In the genomic region with DNA sequence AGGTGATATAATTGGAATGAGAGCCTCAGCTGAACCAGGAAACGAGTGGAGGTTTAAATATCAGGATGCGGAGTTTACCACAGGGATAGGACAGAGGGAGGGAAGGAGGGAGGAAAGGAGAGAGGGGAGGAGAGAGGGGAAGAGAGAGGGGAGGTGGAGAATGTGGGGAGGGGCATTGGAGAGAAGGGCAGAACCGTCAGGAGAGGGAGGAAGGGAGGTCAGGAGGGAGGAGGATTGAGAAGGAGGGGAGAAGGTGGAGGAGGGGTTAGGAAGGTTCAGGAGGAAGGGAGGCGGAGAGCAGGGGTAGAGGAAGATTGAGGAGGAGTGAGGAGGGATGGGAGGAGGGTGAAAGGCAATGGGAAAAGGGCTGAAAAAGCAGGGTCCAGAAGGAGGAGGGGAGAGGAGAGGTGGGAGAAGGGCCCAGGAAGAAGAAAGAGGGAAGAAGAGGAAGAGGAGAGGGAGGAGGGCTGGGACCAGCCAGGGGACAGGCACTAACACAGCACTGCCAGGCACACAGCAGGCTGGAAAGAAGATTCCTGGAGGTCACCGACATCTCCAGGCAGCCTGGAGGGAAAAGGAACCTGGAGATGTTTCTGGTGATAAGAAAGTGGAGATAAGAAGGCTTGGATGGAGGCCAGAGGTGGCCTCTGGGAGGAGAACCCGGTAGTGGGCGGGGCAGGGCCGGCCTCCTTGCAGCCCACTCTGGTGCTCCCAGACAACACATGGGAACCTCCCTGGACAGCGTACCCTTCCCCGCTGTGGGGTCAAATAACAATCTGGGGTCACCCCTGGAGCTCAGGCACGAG, we compare ENCODE assay signal across 17 cellular contexts.
DNase-seq lines count a peak whose midpoint lies in the region; ATAC-seq and TF ChIP-seq lines count a peak whose summit lies in the region.
"Had no signal": no experiment of that assay in that cellular context is flagged by ENCODE, and none has a peak within 500 bp of the region (broad histone marks: within the 10 kb centered on the region; RNA-seq: fewer than 3 reads in every experiment).

No MANE protein-coding gene starts in this region.

- POLR2A ChIA-PET in HEK293 (lab: Yijun Ruan, JAX): interaction anchor here (1.0 to 1.4 kb wide), 2 partner anchors 23 to 54 kb away, joined by 3 to 8 read pairs; no protein-coding TSS in a partner anchor

- peaks cover 19% of the 10 kb centered on the region for H3K4me1 ChIP-seq in HEK293 (ENCODE audit: control insufficient read depth, insufficient read depth, low read length)
- peaks cover 22 to 46% of the 10 kb centered on the region in 2 donors for H3K4me1 ChIP-seq in mucosa of rectum (ENCODE audit: control insufficient read depth in 2 of 2, insufficient read depth in 2 of 2, low read length in 2 of 2)
- H3K4me1 ChIP-seq: sigmoid colon had no signal

- H3K27me3 Mint-ChIP-seq in progenitor cell of endocrine pancreas: peaks cover 29% of the 10 kb centered on the region
- H3K27me3 Mint-ChIP-seq in activated T-helper 17 cell treated with anti-CD3 and anti-CD28 coated beads, Interleukin-2, amount 50 U/mL, for 72 hours: peaks cover 25% of the 10 kb centered on the region

- H3K27me3 ChIP-seq in mucosa of rectum (ENCODE audit: control insufficient read depth in 2 of 2, insufficient read depth in 2 of 2, low read length in 2 of 2): peaks cover 0 to 3% of the 10 kb centered on the region in 2 donors

- ATAC-seq in activated T-helper 17 cell treated with anti-CD3 and anti-CD28 coated beads, Interleukin-2, amount 50 U/mL, for 72 hours (replicated peaks): no peak

- H3K9me3 ChIP-seq in HEK293 (ENCODE audit: control insufficient read depth, insufficient read depth, low read depth, low read length) (no peaks in the 10 kb centered on the region), mucosa of rectum (ENCODE audit: control insufficient read depth in 2 of 2, low read length in 2 of 2) (no peaks in the 10 kb centered on the region)
- H3K9me3 ChIP-seq: sigmoid colon had no signal

- no peaks in the 10 kb centered on the region for H3K36me3 ChIP-seq in HEK293 (ENCODE audit: control insufficient read depth in 2 of 2, insufficient read depth in 1 of 2, low read length in 2 of 2)
- no peaks in the 10 kb centered on the region for H3K36me3 ChIP-seq in mucosa of rectum (ENCODE audit: control insufficient read depth in 2 of 2, insufficient read depth in 2 of 2, low read length in 2 of 2)
- H3K36me3 ChIP-seq: sigmoid colon had no signal

- no peak overlapping the region for H3K4me3 Mint-ChIP-seq in progenitor cell of endocrine pancreas (ENCODE audit: low read depth)
- H3K4me3 Mint-ChIP-seq in activated T-helper 17 cell treated with anti-CD3 and anti-CD28 coated beads, Interleukin-2, amount 50 U/mL, for 72 hours: no peak overlapping the region
- H3K4me3 Mint-ChIP-seq: activated naive CD8-positive, alpha-beta T cell treated with anti-CD3 and anti-CD28 coated beads, Interleukin-2, amount 10 ng/mL, durations not matched to agents 7 days and 5 days; B cell had no signal

- no peaks in the 10 kb centered on the region for H3K9me3 Mint-ChIP-seq in progenitor cell of endocrine pancreas (ENCODE audit: low read depth)
- H3K9me3 Mint-ChIP-seq in activated T-helper 17 cell treated with anti-CD3 and anti-CD28 coated beads, Interleukin-2, amount 50 U/mL, for 72 hours: no peaks in the 10 kb centered on the region
- H3K9me3 Mint-ChIP-seq: activated naive CD8-positive, alpha-beta T cell treated with anti-CD3 and anti-CD28 coated beads, Interleukin-2, amount 10 ng/mL, durations not matched to agents 7 days and 5 days had no signal

- CTCF ChIA-PET in HEK293 (lab: Yijun Ruan, JAX): interaction anchor here (0.6 to 1.3 kb wide), 3 partner anchors 77 to 340 kb away, joined by 3 to 10 read pairs (median 6); no protein-coding TSS in a partner anchor

- H3K27ac ChIP-seq in HEK293 (ENCODE audit: extremely low read depth, low read depth, low read length) (0 out of 2 replicates have a peak overlapping the region, but pooled peaks have one; percentile 37), mucosa of rectum (ENCODE audit: low read depth in 2 of 2, low read length in 2 of 2) (peak overlapping the region; percentile 72 to 81)
- H3K27ac ChIP-seq: sigmoid colon had no signal

- no peaks in the 10 kb centered on the region for H3K36me3 Mint-ChIP-seq in progenitor cell of endocrine pancreas (ENCODE audit: insufficient read depth)
- H3K36me3 Mint-ChIP-seq in activated T-helper 17 cell treated with anti-CD3 and anti-CD28 coated beads, Interleukin-2, amount 50 U/mL, for 72 hours (ENCODE audit: low read depth): no peaks in the 10 kb centered on the region
- H3K36me3 Mint-ChIP-seq: activated naive CD8-positive, alpha-beta T cell treated with anti-CD3 and anti-CD28 coated beads, Interleukin-2, amount 10 ng/mL, durations not matched to agents 7 days and 5 days had no signal

- H3K4me1 Mint-ChIP-seq in progenitor cell of endocrine pancreas (ENCODE audit: low read depth): no peaks in the 10 kb centered on the region
- H3K4me1 Mint-ChIP-seq in activated T-helper 17 cell treated with anti-CD3 and anti-CD28 coated beads, Interleukin-2, amount 50 U/mL, for 72 hours: no peaks in the 10 kb centered on the region
- H3K4me1 Mint-ChIP-seq: activated naive CD8-positive, alpha-beta T cell treated with anti-CD3 and anti-CD28 coated beads, Interleukin-2, amount 10 ng/mL, durations not matched to agents 7 days and 5 days; B cell had no signal

- H3K9ac ChIP-seq in mucosa of rectum (ENCODE audit: low read depth in 1 of 2, low read length in 2 of 2): peak overlapping the region in 1 of 2 donors; percentile 28

- TF ChIP-seq CTCF in HEK293 (tag by site-specific recombination; IDR thresholded peaks at IDR 0.05) (no peak), choroid plexus epithelial cell (conservative IDR thresholded peaks at IDR 0.05; ENCODE audit: low read depth, low read length) (no peak), progenitor cell of endocrine pancreas (IDR thresholded peaks at IDR 0.05; ENCODE audit: unreplicated experiment) (no peak)

- no peak overlapping the region for H3K27ac Mint-ChIP-seq in progenitor cell of endocrine pancreas
- H3K27ac Mint-ChIP-seq in activated T-helper 17 cell treated with anti-CD3 and anti-CD28 coated beads, Interleukin-2, amount 50 U/mL, for 72 hours: no peak overlapping the region
- H3K27ac Mint-ChIP-seq: activated naive CD8-positive, alpha-beta T cell treated with anti-CD3 and anti-CD28 coated beads, Interleukin-2, amount 10 ng/mL, durations not matched to agents 7 days and 5 days; B cell had no signal

- H3K4me3 ChIP-seq in HEK293 (ENCODE audit: low read depth, low read length) (no peak overlapping the region), choroid plexus epithelial cell (ENCODE audit: low read depth, low read length) (no peak overlapping the region), mucosa of rectum (ENCODE audit: low read length in 2 of 2) (no peak overlapping the region)
- H3K4me3 ChIP-seq: lung, sigmoid colon had no signal

- DNase-seq in CMK (ENCODE audit: low read depth) (peak; percentile 22), choroid plexus epithelial cell (ENCODE audit: low read depth) (peak; percentile 28), progenitor cell of endocrine pancreas (ENCODE audit: low spot score, unreplicated experiment) (no peak)
- DNase-seq in activated naive CD4-positive, alpha-beta T cell (lab: John Stamatoyannopoulos, UW): no peak
- DNase-seq in activated CD4-positive, CD25-positive, alpha-beta regulatory T cell (lab: John Stamatoyannopoulos, UW): no peak
- DNase-seq: activated CD4-positive, alpha-beta T cell treated with anti-CD3 and anti-CD28 coated beads, Interleukin-2, amount 50 U/mL, for 1 hour; activated naive CD8-positive, alpha-beta T cell treated with anti-CD3 and anti-CD28 coated beads, Interleukin-2, amount 10 ng/mL, durations not matched to agents 7 days and 5 days; activated T-cell treated with anti-CD3 and anti-CD28 coated beads for 4 hours; foreskin fibroblast; HCEC 1CT; SIG-M5; sigmoid colon had no signal

TF ChIP-seq in HEK293, 187 proteins besides CTCF, POLR2A, EP300 and RAD21 (continues in another document):
- TF ChIP-seq ZNF391 (tag by site-specific recombination; IDR thresholded peaks at IDR 0.05; ENCODE audit: borderline replicate concordance, low read depth) (no peak), ZFP37 (tag by site-specific recombination; IDR thresholded peaks at IDR 0.05) (0 out of 2 replicates have a peak, but pooled peaks have one; percentile 39), HOXC10 (CRISPR knock-in tag; IDR thresholded peaks at IDR 0.05) (no peak), ZNF341 (tag by site-specific recombination; IDR thresholded peaks at IDR 0.05; ENCODE audit: low read depth) (peak; percentile 84), ZNF510 (tag by site-specific recombination; IDR thresholded peaks at IDR 0.05; ENCODE audit: insufficient replicate concordance) (no peak), ZNF433 (tag by site-specific recombination; IDR thresholded peaks at IDR 0.05; ENCODE audit: low read depth) (no peak)
- TF ChIP-seq, protein P1, sequence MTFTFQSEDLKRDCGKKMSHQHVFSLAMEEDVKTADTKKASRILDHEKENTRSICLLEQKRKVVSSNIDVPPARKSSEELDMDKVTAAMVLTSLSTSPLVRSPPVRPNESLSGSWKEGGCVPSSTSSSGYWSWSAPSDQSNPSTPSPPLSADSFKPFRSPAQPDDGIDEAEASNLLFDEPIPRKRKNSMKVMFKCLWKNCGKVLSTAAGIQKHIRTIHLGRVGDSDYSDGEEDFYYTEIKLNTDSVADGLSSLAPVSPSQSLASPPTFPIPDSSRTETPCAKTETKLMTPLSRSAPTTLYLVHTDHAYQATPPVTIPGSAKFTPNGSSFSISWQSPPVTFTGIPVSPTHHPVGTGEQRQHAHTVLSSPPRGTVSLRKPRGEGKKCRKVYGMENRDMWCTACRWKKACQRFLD (tag by site-specific recombination; IDR thresholded peaks at IDR 0.05): no peak
- TF ChIP-seq, protein P2, sequence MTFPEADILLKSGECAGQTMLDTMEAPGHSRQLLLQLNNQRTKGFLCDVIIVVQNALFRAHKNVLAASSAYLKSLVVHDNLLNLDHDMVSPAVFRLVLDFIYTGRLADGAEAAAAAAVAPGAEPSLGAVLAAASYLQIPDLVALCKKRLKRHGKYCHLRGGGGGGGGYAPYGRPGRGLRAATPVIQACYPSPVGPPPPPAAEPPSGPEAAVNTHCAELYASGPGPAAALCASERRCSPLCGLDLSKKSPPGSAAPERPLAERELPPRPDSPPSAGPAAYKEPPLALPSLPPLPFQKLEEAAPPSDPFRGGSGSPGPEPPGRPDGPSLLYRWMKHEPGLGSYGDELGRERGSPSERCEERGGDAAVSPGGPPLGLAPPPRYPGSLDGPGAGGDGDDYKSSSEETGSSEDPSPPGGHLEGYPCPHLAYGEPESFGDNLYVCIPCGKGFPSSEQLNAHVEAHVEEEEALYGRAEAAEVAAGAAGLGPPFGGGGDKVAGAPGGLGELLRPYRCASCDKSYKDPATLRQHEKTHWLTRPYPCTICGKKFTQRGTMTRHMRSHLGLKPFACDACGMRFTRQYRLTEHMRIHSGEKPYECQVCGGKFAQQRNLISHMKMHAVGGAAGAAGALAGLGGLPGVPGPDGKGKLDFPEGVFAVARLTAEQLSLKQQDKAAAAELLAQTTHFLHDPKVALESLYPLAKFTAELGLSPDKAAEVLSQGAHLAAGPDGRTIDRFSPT (tag by site-specific recombination; IDR thresholded peaks at IDR 0.05): no peak

Comparison
In these comparisons a context has a peak if more than half of its experiments do, and no peak if none do; other contexts are left out.
1. DNase-seq: peak in CMK (single experiment) and choroid plexus epithelial cell (single experiment); none in activated naive CD4-positive, alpha-beta T cell (0 of 4), progenitor cell of endocrine pancreas (single experiment) and activated CD4-positive, CD25-positive, alpha-beta regulatory T cell (0 of 4).